16 cellular contexts compared by ENCODE assay signal in the genomic region with DNA sequence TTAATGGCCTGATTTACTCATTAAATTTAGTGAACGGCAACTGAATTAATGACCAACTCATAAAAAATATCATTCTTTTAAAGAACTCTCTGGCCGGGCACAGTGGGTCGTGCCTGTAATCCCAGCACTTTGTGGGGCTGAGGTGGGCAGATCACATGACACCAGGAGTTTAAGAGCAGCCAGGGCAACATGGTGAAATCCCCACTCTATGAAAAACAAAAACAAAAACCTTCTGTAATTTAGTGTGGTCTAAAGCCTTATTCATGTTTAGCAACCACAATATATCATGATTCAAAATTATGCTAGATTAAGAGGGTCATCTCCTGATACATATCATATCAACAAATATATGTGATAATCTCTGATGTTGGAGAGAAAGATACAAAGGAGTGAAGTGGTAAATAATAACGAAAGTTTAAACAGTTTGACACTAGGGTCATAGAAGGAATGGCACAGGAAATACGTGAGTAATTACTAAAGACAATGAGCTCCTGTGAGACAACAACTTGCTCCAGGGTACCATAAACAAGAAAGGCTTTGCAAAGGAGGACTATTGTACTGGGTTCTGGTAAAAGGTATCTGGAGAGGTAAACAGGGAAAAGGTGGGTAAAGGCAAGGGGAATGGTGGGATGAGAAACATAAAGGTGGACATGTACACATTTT. TPM values are rescaled to one million over a fixed set of nuclear protein-coding genes. Genes with fewer than 3 reads are reported as not detected.
"Had no signal": no experiment of that assay in that cellular context is flagged by ENCODE, and none has a peak within 500 bp of the region (broad histone marks: within the 10 kb centered on the region; RNA-seq: fewer than 3 reads in every experiment).

No MANE protein-coding gene starts in this region.

- ATAC-seq: left lobe of liver; naive thymus-derived CD8-positive, alpha-beta T cell; stimulated activated naive B cell treated with anti-CD40 and anti-IgM and Interleukin-4, amounts not matched to agents 10 μg/mL and 1 μg/mL and 100 μg/mL, for 72 hours had no signal

- H3K27me3 ChIP-seq: ascending aorta, uterus had no signal

- H3K27ac Mint-ChIP-seq: activated B cell treated with CpG ODN at 0.5 μM for 24 hours; activated CD4-positive, alpha-beta T cell treated with anti-CD3 and anti-CD28 coated beads, Interleukin-2, amount 10 ng/mL, durations not matched to agents 24 days and 14 days; activated naive CD4-positive, alpha-beta T cell treated with anti-CD3 and anti-CD28 coated beads, Interleukin-2, amount 10 ng/mL, durations not matched to agents 7 days and 5 days; endodermal cell; naive thymus-derived CD8-positive, alpha-beta T cell; stimulated activated naive B cell treated with anti-CD40 and anti-IgM and Interleukin-4, amounts not matched to agents 10 μg/mL and 1 μg/mL and 100 μg/mL, for 72 hours had no signal

- H3K4me1 ChIP-seq: uterus had no signal

- DNase-seq: activated B cell treated with CpG ODN at 0.5 μM for 24 hours; activated CD4-positive, alpha-beta T cell treated with anti-CD3 and anti-CD28 coated beads, Interleukin-2, amount 10 ng/mL, durations not matched to agents 24 days and 14 days; activated CD8-positive, alpha-beta memory T cell treated with anti-CD3 and anti-CD28 coated beads for 24 hours; activated naive CD4-positive, alpha-beta T cell treated with anti-CD3 and anti-CD28 coated beads, Interleukin-2, amount 10 ng/mL, durations not matched to agents 7 days and 5 days; activated T-cell treated with anti-CD3 and anti-CD28 coated beads for 4 hours; endodermal cell; naive thymus-derived CD8-positive, alpha-beta T cell; nucleus accumbens; posterior cingulate gyrus; retina; stimulated activated CD4-positive, alpha-beta T cell treated with anti-CD3 and anti-CD28 coated beads, Interleukin-2, amount 100 ng/mL, for 48 hours; stimulated activated naive B cell treated with anti-CD40 and anti-IgM and Interleukin-4, amounts not matched to agents 10 μg/mL and 1 μg/mL and 100 μg/mL, for 72 hours; uterus had no signal

- H3K9me3 ChIP-seq: ascending aorta, tibial nerve, uterus had no signal

- H3K9me3 Mint-ChIP-seq: activated B cell treated with CpG ODN at 0.5 μM for 24 hours; activated CD4-positive, alpha-beta T cell treated with anti-CD3 and anti-CD28 coated beads, Interleukin-2, amount 10 ng/mL, durations not matched to agents 24 days and 14 days; activated naive CD4-positive, alpha-beta T cell treated with anti-CD3 and anti-CD28 coated beads, Interleukin-2, amount 10 ng/mL, durations not matched to agents 7 days and 5 days; endodermal cell; naive thymus-derived CD8-positive, alpha-beta T cell; stimulated activated naive B cell treated with anti-CD40 and anti-IgM and Interleukin-4, amounts not matched to agents 10 μg/mL and 1 μg/mL and 100 μg/mL, for 72 hours had no signal

- H3K36me3 Mint-ChIP-seq: activated naive CD4-positive, alpha-beta T cell treated with anti-CD3 and anti-CD28 coated beads, Interleukin-2, amount 10 ng/mL, durations not matched to agents 7 days and 5 days; naive thymus-derived CD8-positive, alpha-beta T cell; stimulated activated naive B cell treated with anti-CD40 and anti-IgM and Interleukin-4, amounts not matched to agents 10 μg/mL and 1 μg/mL and 100 μg/mL, for 72 hours had no signal

- H3K36me3 ChIP-seq: ascending aorta, tibial nerve, uterus had no signal

- H3K4me3 ChIP-seq: ascending aorta, tibial nerve, uterus had no signal

- H3K4me3 Mint-ChIP-seq: activated B cell treated with CpG ODN at 0.5 μM for 24 hours; activated CD4-positive, alpha-beta T cell treated with anti-CD3 and anti-CD28 coated beads, Interleukin-2, amount 10 ng/mL, durations not matched to agents 24 days and 14 days; activated naive CD4-positive, alpha-beta T cell treated with anti-CD3 and anti-CD28 coated beads, Interleukin-2, amount 10 ng/mL, durations not matched to agents 7 days and 5 days; endodermal cell; naive thymus-derived CD8-positive, alpha-beta T cell; stimulated activated naive B cell treated with anti-CD40 and anti-IgM and Interleukin-4, amounts not matched to agents 10 μg/mL and 1 μg/mL and 100 μg/mL, for 72 hours had no signal

- H3K27ac ChIP-seq: ascending aorta, tibial nerve, uterus had no signal

RNA-seq across cellular contexts. Expression of gene ELOVL4, which starts 5.7 kb away (rescaled TPM):
- total RNA-seq: activated B cell treated with CpG ODN at 0.5 μM for 24 hours, left lobe of liver had no signal
